In genomic region chr17:44113868-44114840, GRCh38 we compare ENCODE assay signal across 1 cellular context.
TF ChIP-seq lines count a peak whose summit lies in the region.

No MANE protein-coding gene starts in this region.

TF ChIP-seq in IMR-90, 13 proteins besides CTCF, POLR2A, EP300 and RAD21:
- TF ChIP-seq USF2 (IDR thresholded peaks at IDR 0.05; ENCODE audit: low read depth, low read length), result no peak
- TF ChIP-seq SMC3 (IDR thresholded peaks at IDR 0.05; ENCODE audit: low read depth, low read length), result no peak
- no peak for TF ChIP-seq MXI1 (IDR thresholded peaks at IDR 0.05; ENCODE audit: borderline replicate concordance, low read depth, low read length)
- no peak for TF ChIP-seq FOS (IDR thresholded peaks at IDR 0.05; ENCODE audit: low read depth, low read length)
- no peak for TF ChIP-seq CHD1 (IDR thresholded peaks at IDR 0.05; ENCODE audit: low read depth, low read length)
- no peak for TF ChIP-seq MAFK (IDR thresholded peaks at IDR 0.05; ENCODE audit: low read depth, low read length)
- TF ChIP-seq MAZ (IDR thresholded peaks at IDR 0.05; ENCODE audit: borderline replicate concordance, low read depth, low read length), result no peak
- no peak for TF ChIP-seq RCOR1 (IDR thresholded peaks at IDR 0.05; ENCODE audit: insufficient replicate concordance, low read length)
- TF ChIP-seq BHLHE40 (IDR thresholded peaks at IDR 0.05; ENCODE audit: low read depth, low read length), result no peak
- no peak for TF ChIP-seq CEBPB (IDR thresholded peaks at IDR 0.05; ENCODE audit: low read depth, low read length)
- TF ChIP-seq NFE2L2 (IDR thresholded peaks at IDR 0.05; ENCODE audit: low read depth, low read length), result no peak
- TF ChIP-seq ELK1 (IDR thresholded peaks at IDR 0.05; ENCODE audit: borderline replicate concordance, low read depth, low read length), result no peak
- TF ChIP-seq RFX5 (IDR thresholded peaks at IDR 0.05; ENCODE audit: low read depth, low read length), result no peak
